8 cellular contexts compared by ENCODE assay signal in genomic region chr4:121696140-121696640, GRCh38. TPM values are rescaled to one million over a fixed set of nuclear protein-coding genes. Genes with fewer than 3 reads are reported as not detected.
DNase-seq lines count a peak whose midpoint lies in the region; ATAC-seq and TF ChIP-seq lines count a peak whose summit lies in the region.

No MANE protein-coding gene starts in this region.

- peaks cover 9% of the 10 kb centered on the region for H3K4me1 Mint-ChIP-seq in activated T-helper 17 cell treated with anti-CD3 and anti-CD28 coated beads, Interleukin-2, amount 50 U/mL, for 72 hours
- peaks cover 27 to 31% of the 10 kb centered on the region in 2 donors for H3K4me1 Mint-ChIP-seq in natural killer cell

- TF ChIP-seq CTCF in Panc1 (IDR thresholded peaks at IDR 0.05) (no peak), fibroblast of the aortic adventitia (IDR thresholded peaks at IDR 0.05; ENCODE audit: insufficient read depth, low read length) (peak; percentile 40), natural killer cell (IDR thresholded peaks at IDR 0.05) (no peak)

- peaks cover 25% of the 10 kb centered on the region for H3K4me1 ChIP-seq in Panc1 (ENCODE audit: control insufficient read depth, insufficient read depth, low read length)

- peaks cover 3% of the 10 kb centered on the region for H3K27me3 Mint-ChIP-seq in activated T-helper 17 cell treated with anti-CD3 and anti-CD28 coated beads, Interleukin-2, amount 50 U/mL, for 72 hours
- H3K27me3 Mint-ChIP-seq in natural killer cell (ENCODE audit: low read depth in 2 of 2): peaks cover 38 to 40% of the 10 kb centered on the region in 2 donors

- H3K4me3 ChIP-seq in Panc1 (ENCODE audit: low read depth in 2 of 2, low read length in 2 of 2): peak overlapping the region; percentile 84
- H3K4me3 ChIP-seq in fibroblast of the aortic adventitia (ENCODE audit: low read depth, low read length): peak overlapping the region; percentile 93

- in situ Hi-C loops in Panc1 (cut with HindIII; ENCODE audit: low pct_unique_long_range_greater_than_20kb, low sequenced_read_pairs): no loop called here

- intact Hi-C loops in Panc1 (cut with micrococcal nuclease; ENCODE audit: unreplicated experiment) (no loop called here), natural killer cell (cut with micrococcal nuclease) (loop anchor here (5.0 kb wide), 1 partner anchor 106 kb away; the partner anchor contains the start of gene EXOSC9)

- peaks cover 39% of the 10 kb centered on the region for H3K36me3 Mint-ChIP-seq in activated T-helper 17 cell treated with anti-CD3 and anti-CD28 coated beads, Interleukin-2, amount 50 U/mL, for 72 hours (ENCODE audit: low read depth)
- H3K36me3 Mint-ChIP-seq in natural killer cell: peaks cover 9% of the 10 kb centered on the region

- H3K9me3 Mint-ChIP-seq in activated T-helper 17 cell treated with anti-CD3 and anti-CD28 coated beads, Interleukin-2, amount 50 U/mL, for 72 hours: no peaks in the 10 kb centered on the region
- no peaks in the 10 kb centered on the region for H3K9me3 Mint-ChIP-seq in natural killer cell

- CTCF ChIA-PET in Panc1 (lab: Charles Lee): interaction anchor here (0.6 to 0.7 kb wide), 2 partner anchors 29 to 54 kb away, joined by 4 to 10 read pairs; no protein-coding TSS in a partner anchor

- peak overlapping the region; percentile 97 for H3K4me3 Mint-ChIP-seq in activated T-helper 17 cell treated with anti-CD3 and anti-CD28 coated beads, Interleukin-2, amount 50 U/mL, for 72 hours
- peak overlapping the region; percentile 97 for H3K4me3 Mint-ChIP-seq in natural killer cell

- no peak for DNase-seq in Panc1 (ENCODE audit: low read depth, low spot score)
- DNase-seq in fibroblast of the aortic adventitia (ENCODE audit: low read depth): peak; percentile 91
- DNase-seq in natural killer cell: peak; percentile 40
- peak in 47 of 49 donors; percentile 5 to 85 (median 57) for DNase-seq in substantia nigra (lab: John Stamatoyannopoulos, UW)
- DNase-seq in NCI-H187 treated with DMSO at 0.1 percent for 48 hours (lab: John Stamatoyannopoulos, UW): no peak

- peak overlapping the region; percentile 99 for H3K27ac Mint-ChIP-seq in activated T-helper 17 cell treated with anti-CD3 and anti-CD28 coated beads, Interleukin-2, amount 50 U/mL, for 72 hours
- H3K27ac Mint-ChIP-seq in natural killer cell: peak overlapping the region; percentile 71 to 92

- BruUV-seq in Panc1 (replicated peaks; lab: Mats Ljungman, UMichigan): no TSS peak

- ATAC-seq in GM18498 (IDR thresholded peaks at IDR 0.05; ENCODE audit: unreplicated experiment): peak; percentile 18
- ATAC-seq in HG02938 (IDR thresholded peaks at IDR 0.05; ENCODE audit: unreplicated experiment): peak; percentile 25
- no peak; the same call in 1 of the 2 replicates for ATAC-seq in Panc1
- ATAC-seq in activated T-helper 17 cell treated with anti-CD3 and anti-CD28 coated beads, Interleukin-2, amount 50 U/mL, for 72 hours (replicated peaks): peak; percentile 67
- ATAC-seq in natural killer cell: peak; percentile 41 to 55 (median 45)

- POLR2A ChIA-PET in Panc1 (lab: Charles Lee): interaction anchor here (0.7 kb wide), 1 partner anchor 27 kb away, joined by 4 read pairs; no protein-coding TSS in a partner anchor

- peaks cover 3% of the 10 kb centered on the region for H3K36me3 ChIP-seq in Panc1 (ENCODE audit: control insufficient read depth, insufficient read depth, low read length)

- peak overlapping the region; percentile 85 for H3K27ac ChIP-seq in Panc1 (ENCODE audit: low read length)
- H3K27ac ChIP-seq in substantia nigra (ENCODE audit: low read depth, low read length, poor library complexity, severe bottlenecking): peak overlapping the region; percentile 63

- H3K9me3 ChIP-seq in Panc1 (ENCODE audit: control insufficient read depth, insufficient read depth, low read depth, low read length): no peaks in the 10 kb centered on the region

- no peaks in the 10 kb centered on the region for H3K27me3 ChIP-seq in Panc1 (ENCODE audit: control insufficient read depth, insufficient read depth, low read length)

RNA-seq across cellular contexts. Expression of gene ANXA5, which starts 0.6 kb away (rescaled TPM):
- total RNA-seq in Panc1 (2021; ENCODE audit: unreplicated experiment) (222 TPM), fibroblast of the aortic adventitia (ENCODE audit: low replicate concordance) (496 and 1,355 TPM in 2 replicates), natural killer cell (10 to 100 TPM; 24.9 to 74.4 (median 33.1) TPM)
- 323 TPM for polyA plus RNA-seq in Panc1 (2012; ENCODE audit: insufficient read length)
- total RNA-seq in activated T-helper 17 cell treated with anti-CD3 and anti-CD28 coated beads, Interleukin-2, amount 50 U/mL, for 72 hours: 100 to 1,000 TPM; 106 to 142 TPM

Comparison
In these comparisons a context has a peak if more than half of its experiments do, and no peak if none do; other contexts are left out.
1. DNase-seq: peak in fibroblast of the aortic adventitia (single experiment), natural killer cell (single experiment) and substantia nigra (47 of 49); none in Panc1 (single experiment) and NCI-H187 treated with DMSO at 0.1 percent for 48 hours (single experiment).